Comparison of ENCODE assay signal across 1 cellular context in the genomic region with DNA sequence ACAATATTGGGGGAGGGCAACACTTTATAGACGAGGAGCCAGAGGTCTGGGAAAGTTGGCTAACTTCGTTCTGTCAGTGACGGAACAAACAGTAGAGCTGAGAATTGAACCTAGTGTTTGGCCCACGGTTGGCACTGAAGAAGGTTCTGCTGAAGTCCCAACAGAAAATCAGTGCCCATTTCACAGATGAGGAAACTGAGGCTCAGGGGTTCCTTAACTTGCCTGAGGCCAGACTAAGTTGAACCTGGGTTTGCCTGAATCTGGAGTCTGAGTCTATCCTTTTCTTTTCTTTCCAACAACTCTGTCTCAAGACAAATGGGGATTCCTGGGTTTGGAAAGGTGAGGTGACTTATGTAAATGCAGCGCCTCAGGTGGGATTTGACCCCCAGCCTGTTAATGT.
A peak's percentile ranks its signal among the peaks of the same experiment; 100 is the strongest.
TF ChIP-seq lines count a peak whose summit lies in the region.

No MANE protein-coding gene starts in this region.

TF ChIP-seq in IMR-90, 13 proteins besides CTCF, POLR2A, EP300 and RAD21:
- TF ChIP-seq MAFK (IDR thresholded peaks at IDR 0.05; ENCODE audit: low read depth, low read length) (no peak), RCOR1 (IDR thresholded peaks at IDR 0.05; ENCODE audit: insufficient replicate concordance, low read length) (peak; percentile 48), FOS (IDR thresholded peaks at IDR 0.05; ENCODE audit: low read depth, low read length) (no peak)
- TF ChIP-seq, protein P1, sequence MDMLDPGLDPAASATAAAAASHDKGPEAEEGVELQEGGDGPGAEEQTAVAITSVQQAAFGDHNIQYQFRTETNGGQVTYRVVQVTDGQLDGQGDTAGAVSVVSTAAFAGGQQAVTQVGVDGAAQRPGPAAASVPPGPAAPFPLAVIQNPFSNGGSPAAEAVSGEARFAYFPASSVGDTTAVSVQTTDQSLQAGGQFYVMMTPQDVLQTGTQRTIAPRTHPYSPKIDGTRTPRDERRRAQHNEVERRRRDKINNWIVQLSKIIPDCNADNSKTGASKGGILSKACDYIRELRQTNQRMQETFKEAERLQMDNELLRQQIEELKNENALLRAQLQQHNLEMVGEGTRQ (IDR thresholded peaks at IDR 0.05; ENCODE audit: low read depth, low read length): no peak
